15 cellular contexts compared by ENCODE assay signal in genomic region chr1:40820251-40820797, GRCh38. TPM values are rescaled to one million over a fixed set of nuclear protein-coding genes. Genes with fewer than 3 reads are reported as not detected.
A peak's percentile ranks its signal among the peaks of the same experiment; 100 is the strongest.
DNase-seq lines count a peak whose midpoint lies in the region; ATAC-seq, FAIRE-seq and TF ChIP-seq lines count a peak whose summit lies in the region.
"Had no signal": no experiment of that assay in that cellular context is flagged by ENCODE, and none has a peak within 500 bp of the region (broad histone marks: within the 10 kb centered on the region; RNA-seq: fewer than 3 reads in every experiment).

No MANE protein-coding gene starts in this region.

- no peaks in the 10 kb centered on the region for H3K36me3 ChIP-seq in Caco-2 (ENCODE audit: control insufficient read depth, insufficient read depth, low read length)
- no peaks in the 10 kb centered on the region for H3K36me3 ChIP-seq in Karpas-422 (ENCODE audit: insufficient read depth, low read length)
- no peaks in the 10 kb centered on the region for H3K36me3 ChIP-seq in GM12878 (ENCODE audit: control insufficient read depth in 2 of 2, insufficient read depth in 2 of 2, low read length in 1 of 2)

- no peak for TF ChIP-seq EP300 in GM12878 (IDR thresholded peaks at IDR 0.05; ENCODE audit: borderline replicate concordance in 1 of 2, control insufficient read depth in 1 of 2, low read depth in 2 of 2, low read length in 2 of 2)

- H3K4me3 Mint-ChIP-seq in Caco-2 (ENCODE audit: unreplicated experiment), result no peak overlapping the region
- H3K4me3 Mint-ChIP-seq: activated B cell treated with CpG ODN at 0.5 μM for 24 hours had no signal

- H3K36me3 Mint-ChIP-seq in Caco-2 (ENCODE audit: insufficient read depth, unreplicated experiment), result peaks cover 9% of the 10 kb centered on the region
- H3K36me3 Mint-ChIP-seq: naive B cell had no signal

- H3K4me3 ChIP-seq in Caco-2 (ENCODE audit: low read depth, low read length) (no peak overlapping the region), Karpas-422 (ENCODE audit: low read length) (no peak overlapping the region), GM12878 (no peak overlapping the region)

- no peaks in the 10 kb centered on the region for H3K27me3 Mint-ChIP-seq in Caco-2 (ENCODE audit: insufficient read depth, unreplicated experiment)
- H3K27me3 Mint-ChIP-seq: activated B cell treated with CpG ODN at 0.5 μM for 24 hours had no signal

- no peaks in the 10 kb centered on the region for H3K9me3 ChIP-seq in Caco-2
- no peaks in the 10 kb centered on the region for H3K9me3 ChIP-seq in Karpas-422 (ENCODE audit: low read length)
- H3K9me3 ChIP-seq in GM12878 (replicated peaks; ENCODE audit: control insufficient read depth, insufficient read depth, low read length), result no peaks in the 10 kb centered on the region

- peaks cover 21% of the 10 kb centered on the region for H3K4me1 Mint-ChIP-seq in Caco-2 (ENCODE audit: low read depth, unreplicated experiment)

- H3K27ac ChIP-seq in Karpas-422 (ENCODE audit: low read length) (peak overlapping the region; percentile 60), GM12878 (ENCODE audit: control insufficient read depth, insufficient read depth) (no peak overlapping the region)

- H4K20me1 ChIP-seq in Karpas-422 (ENCODE audit: insufficient read depth, low read depth, low read length) (no peaks in the 10 kb centered on the region), GM12878 (ENCODE audit: control insufficient read depth, insufficient read depth) (no peaks in the 10 kb centered on the region)

- intact Hi-C loops in Caco-2 (cut with micrococcal nuclease; ENCODE audit: unreplicated experiment), result no loop called here
- intact Hi-C loops in GM12878 (cut with micrococcal nuclease; ENCODE audit: unreplicated experiment), result no loop called here

- peak overlapping the region; percentile 40; the same call in 1 of the 2 replicates for H3K9ac ChIP-seq in Karpas-422 (ENCODE audit: low read length)
- H3K9ac ChIP-seq in GM12878 (ENCODE audit: control insufficient read depth, insufficient read depth, low read length), result no peak overlapping the region

- H3K4me2 ChIP-seq in Karpas-422 (ENCODE audit: low read depth, low read length, poor library complexity, severe bottlenecking), result peak overlapping the region; percentile 5
- no peak overlapping the region for H3K4me2 ChIP-seq in GM12878 (ENCODE audit: control insufficient read depth, insufficient read depth)

- no TSS peak for BruUV-seq in Caco-2 (replicated peaks; lab: Mats Ljungman, UMichigan)
- no TSS peak for BruUV-seq in GM12878 (replicated peaks; lab: Mats Ljungman, UMichigan)

- no peaks in the 10 kb centered on the region for H3K9me3 Mint-ChIP-seq in Caco-2 (ENCODE audit: unreplicated experiment)
- H3K9me3 Mint-ChIP-seq: activated B cell treated with CpG ODN at 0.5 μM for 24 hours, naive B cell had no signal

- H3K4me1 ChIP-seq in Caco-2 (peaks cover 25% of the 10 kb centered on the region), Karpas-422 (ENCODE audit: low read length) (peaks cover 76% of the 10 kb centered on the region), GM12878 (ENCODE audit: control insufficient read depth, insufficient read depth, low read length) (peaks cover 10% of the 10 kb centered on the region)

- H3K27ac Mint-ChIP-seq in Caco-2 (ENCODE audit: unreplicated experiment), result no peak overlapping the region
- H3K27ac Mint-ChIP-seq: activated B cell treated with CpG ODN at 0.5 μM for 24 hours had no signal

- TF ChIP-seq CTCF in Caco-2 (IDR thresholded peaks at IDR 0.05; ENCODE audit: insufficient read depth in 1 of 2, low read depth in 1 of 2, low read length in 1 of 2, severe bottlenecking in 1 of 2, unreplicated experiment in 1 of 2), result no peak
- TF ChIP-seq CTCF in GM12878 (IDR thresholded peaks at IDR 0.05 in 2 of 3, conservative IDR thresholded peaks at IDR 0.05 in 1 of 3; ENCODE audit: control insufficient read depth in 2 of 3, extremely low read depth in 1 of 3, insufficient read depth in 1 of 3, low read depth in 3 of 3, low read length in 3 of 3), result no peak

- DNase-seq in Caco-2 (peak; percentile 41 to 55), Karpas-422 (peak; percentile 52), GM12878 (ENCODE audit: low read depth, low spot score) (no peak), myocyte (ENCODE audit: low read depth) (peak; percentile 65), epidermal melanocyte (ENCODE audit: insufficient read length, low spot score) (no peak), RKO (ENCODE audit: low spot score) (no peak), T1000 (lab: John Stamatoyannopoulos, UW) (no peak), G401 (ENCODE audit: low spot score) (no peak)
- DNase-seq: activated B cell treated with CpG ODN at 0.5 μM for 24 hours, GDM1, naive B cell, NCI-H226, Right ventricle myocardium superior had no signal

- no peaks in the 10 kb centered on the region for H3K27me3 ChIP-seq in Caco-2 (replicated peaks; ENCODE audit: control insufficient read depth, insufficient read depth, low read length)
- H3K27me3 ChIP-seq in Karpas-422 (ENCODE audit: low read length), result no peaks in the 10 kb centered on the region
- H3K27me3 ChIP-seq in GM12878 (replicated peaks in 1 of 2; ENCODE audit: control insufficient read depth in 2 of 2, insufficient read depth in 2 of 2, low read length in 1 of 2), result no peaks in the 10 kb centered on the region; a peak in 1 of 4 replicates

- SMC1A ChIA-PET in GM12878 (lab: Charles Lee; ENCODE audit: uncharacterized antibody, unreplicated experiment), result interaction anchor here (1.3 to 1.7 kb wide), 2 partner anchors 9 to 46 kb away, joined by 5 read pairs; no protein-coding TSS in a partner anchor

- H3K9me2 ChIP-seq in Karpas-422 (replicated peaks; ENCODE audit: insufficient read depth, low read length), result no peaks in the 10 kb centered on the region

- ATAC-seq in GM12878, result no peak
- ATAC-seq: sciatic nerve had no signal

- H2AFZ ChIP-seq in Karpas-422 (ENCODE audit: low read length), result no peak overlapping the region
- no peak overlapping the region for H2AFZ ChIP-seq in GM12878 (ENCODE audit: control insufficient read depth, low read depth, low read length)

- POLR2A ChIA-PET in Caco-2 (lab: Charles Lee), result no interaction called here
- POLR2A ChIA-PET in GM12878 (lab: Charles Lee), result no interaction called here

- 80% methylated on average over 3 of the region's 3 CpGs for WGBS in GM12878 (ENCODE audit: insufficient coverage, insufficient replicate concordance, low lambda C conversion rate, missing lambda C conversion rate)

- no peak for FAIRE-seq in GM12878 (lab: Jason Lieb, UNC)
- FAIRE-seq: keratinocyte had no signal

- no peaks in the 10 kb centered on the region for H3K79me2 ChIP-seq in Karpas-422 (ENCODE audit: low read length)
- H3K79me2 ChIP-seq in GM12878 (ENCODE audit: control insufficient read depth, insufficient read depth, low read length), result no peaks in the 10 kb centered on the region

- no peak for TF ChIP-seq POLR2A in GM12878 (IDR thresholded peaks at IDR 0.05; ENCODE audit: low read depth, low read length)

- RAD21 ChIA-PET in GM12878 (lab: Charles Lee; ENCODE audit: unreplicated experiment), result interaction anchor here (1.2 to 1.4 kb wide), 2 partner anchors 48 to 67 kb away, joined by 3 to 4 read pairs; no protein-coding TSS in a partner anchor

- no peak for TF ChIP-seq RAD21 in GM12878 (IDR thresholded peaks at IDR 0.05; ENCODE audit: insufficient read depth, low read depth, low read length)

- CTCF ChIA-PET in Caco-2 (lab: Charles Lee), result no interaction called here
- CTCF ChIA-PET in GM12878 (lab: Yijun Ruan, JAX), result interaction anchor here (2.2 to 2.4 kb wide), 2 partner anchors 30 to 46 kb away, joined by 6 to 11 read pairs; no protein-coding TSS in a partner anchor

- in situ Hi-C loops in GM12878 (cut with MboI) (no loop called here), G401 (cut with HindIII; ENCODE audit: low sequenced_read_pairs) (no loop called here)

RNA-seq across cellular contexts. Expression of gene KCNQ4, which starts 36.7 kb away (rescaled TPM):
- total RNA-seq in Caco-2 (2022) (1.4 and 1.6 TPM in 2 replicates), GM12878 (2014; rRNA removed) (under 0.01 and 0.11 TPM in 2 replicates), GM12878 (2014; rRNA removed; fragmentation: Illumina TruSeq; extraction: Trizol) (0.04 and 0.05 TPM in 2 replicates), GM12878 (2021) (0.18 and 0.21 TPM in 2 replicates), myocyte (79.4 and 152 TPM in 2 replicates)
- total RNA-seq in Karpas-422 (2014; rRNA removed; shearing (Covaris generic); ENCODE audit: low replicate concordance), result 2.3 and 3.2 TPM in 2 replicates
- total RNA-seq in GM12878 (2013; cell fraction: nucleolus; rRNA removed), result 6.3 and 8.8 TPM in 2 replicates
- 0.17 TPM for polyA plus RNA-seq in GM12878 (2011; ENCODE audit: low read depth)
- polyA plus RNA-seq in GM12878 (2011; rRNA removed) (0.03 and 0.04 TPM in 2 replicates), GM12878 (2014; fragmentation: Illumina TruSeq; extraction: Trizol) (0.08 and 0.13 TPM in 2 replicates), GM12878 (2014; fragmentation: Nextera tagmentation; extraction: Ambion mirVana) (not detected), GM12878 (2014; rRNA removed) (0.10 and 0.30 TPM in 2 replicates), GM12878 (2016; fragmentation: Nextera tagmentation; extraction: Ambion mirVana) (under 1 TPM; 0.05 to 0.07 TPM)
- 0.03 and 0.08 TPM in 2 replicates for polyA plus RNA-seq in GM12878 (2011; cell fraction: cytosol; rRNA removed)
- 0.43 and 0.51 TPM in 2 replicates for polyA plus RNA-seq in GM12878 (2011; cell fraction: nucleus; rRNA removed)
- 0.28 and 0.51 TPM in 2 replicates for polyA plus RNA-seq in GM12878 (2012)
- polyA minus RNA-seq in GM12878 (2011; rRNA and poly(A)+ RNA removed), result 0.05 TPM in 1 of 2 replicates, not detected in the other
- not detected in 2 replicates for polyA minus RNA-seq in GM12878 (2011; cell fraction: cytosol; rRNA and poly(A)+ RNA removed)
- 0.12 and 0.19 TPM in 2 replicates for polyA minus RNA-seq in GM12878 (2011; cell fraction: nucleus; rRNA and poly(A)+ RNA removed)
- polyA plus RNA-seq in myocyte (2012), result 21.5 TPM
- total RNA-seq in G401 (2014; rRNA removed; shearing (Covaris generic)), result 0.61 and 1.2 TPM in 2 replicates
- polyA plus RNA-seq: keratinocyte had no signal

RNA-seq across cellular contexts. Expression of gene CITED4, which starts 41.8 kb away (rescaled TPM):
- total RNA-seq in Caco-2 (2022) (17.8 and 19.5 TPM in 2 replicates), GM12878 (2014; rRNA removed) (0.11 and 0.28 TPM in 2 replicates), GM12878 (2014; rRNA removed; fragmentation: Illumina TruSeq; extraction: Trizol) (0.13 TPM in 1 of 2 replicates, not detected in the other), GM12878 (2021) (0.56 and 0.64 TPM in 2 replicates), myocyte (4.9 and 5.0 TPM in 2 replicates)
- not detected in 2 replicates for total RNA-seq in Karpas-422 (2014; rRNA removed; shearing (Covaris generic); ENCODE audit: low replicate concordance)
- total RNA-seq in GM12878 (2013; cell fraction: nucleolus; rRNA removed), result not detected in 2 replicates
- not detected for polyA plus RNA-seq in GM12878 (2011; ENCODE audit: low read depth)
- polyA plus RNA-seq in GM12878 (2011; rRNA removed) (not detected in 2 replicates), GM12878 (2014; fragmentation: Illumina TruSeq; extraction: Trizol) (not detected in 2 replicates), GM12878 (2014; fragmentation: Nextera tagmentation; extraction: Ambion mirVana) (not detected), GM12878 (2014; rRNA removed) (0.24 and 0.52 TPM in 2 replicates), GM12878 (2016; fragmentation: Nextera tagmentation; extraction: Ambion mirVana) (not detected)
- not detected in 2 replicates for polyA plus RNA-seq in GM12878 (2011; cell fraction: cytosol; rRNA removed)
- polyA plus RNA-seq in GM12878 (2011; cell fraction: nucleus; rRNA removed), result 0.09 TPM in 1 of 2 replicates, not detected in the other
- polyA plus RNA-seq in GM12878 (2012), result 0.11 and 0.12 TPM in 2 replicates
- not detected in 2 replicates for polyA minus RNA-seq in GM12878 (2011; rRNA and poly(A)+ RNA removed)
- polyA minus RNA-seq in GM12878 (2011; cell fraction: cytosol; rRNA and poly(A)+ RNA removed), result 1.5 TPM in 1 of 2 replicates, not detected in the other
- 0.24 TPM in 1 of 2 replicates, not detected in the other for polyA minus RNA-seq in GM12878 (2011; cell fraction: nucleus; rRNA and poly(A)+ RNA removed)
- polyA plus RNA-seq in myocyte (2012), result 0.64 TPM
- 2.3 and 11.4 TPM in 2 replicates for total RNA-seq in G401 (2014; rRNA removed; shearing (Covaris generic))

Comparison
In these comparisons a context has a peak if more than half of its experiments do, and no peak if none do; other contexts are left out.
1. DNase-seq: peak in Caco-2 (2 of 2), Karpas-422 (single experiment) and myocyte (single experiment); none in GM12878 (single experiment), epidermal melanocyte (single experiment), RKO (single experiment), T1000 (single experiment) and G401 (single experiment).